In the genomic region with DNA sequence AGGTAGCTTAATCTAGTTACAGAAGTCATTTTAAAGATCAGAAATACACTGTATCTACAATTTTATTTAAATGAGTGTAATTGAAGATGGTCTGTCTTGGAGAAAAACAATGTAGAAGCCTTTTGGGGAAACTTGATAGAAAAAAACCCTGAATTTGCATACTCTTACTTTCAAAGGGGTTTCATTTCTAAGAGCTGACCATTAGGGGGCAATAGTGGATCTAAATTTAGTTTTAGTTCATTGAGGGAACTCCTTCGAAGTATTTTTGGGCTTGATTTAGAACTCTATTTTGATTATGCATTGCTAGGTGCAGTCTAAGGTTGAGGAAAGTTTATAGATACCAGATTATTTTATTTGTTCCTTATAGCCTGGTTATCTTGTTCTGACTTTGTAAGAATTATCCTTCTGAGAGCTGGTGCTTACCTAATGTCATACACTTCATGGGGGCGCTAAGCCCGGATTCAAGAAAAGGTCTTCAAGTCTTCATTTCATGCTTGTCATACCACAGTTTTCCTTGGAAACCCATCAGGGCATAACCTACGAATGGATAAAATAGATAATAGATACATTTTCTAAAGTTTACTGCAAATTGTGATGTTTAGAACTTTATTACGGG, we compare ENCODE assay signal across 8 cellular contexts.
DNase-seq lines count a peak whose midpoint lies in the region; ATAC-seq and TF ChIP-seq lines count a peak whose summit lies in the region.

No MANE protein-coding gene starts in this region.

- H3K27me3 ChIP-seq in HL-60 (ENCODE audit: insufficient read depth, poor library complexity, severe bottlenecking): no peaks in the 10 kb centered on the region
- 0 out of 2 replicates have a peak, but pooled peaks cover 2% of the 10 kb centered on the region for H3K27me3 ChIP-seq in OCI-LY3 (ENCODE audit: low read depth, low read length)
- H3K27me3 ChIP-seq in right lobe of liver: no peaks in the 10 kb centered on the region
- H3K27me3 ChIP-seq in aorta (ENCODE audit: control insufficient read depth in 1 of 2, insufficient read depth in 2 of 2, low read length in 1 of 2): no peaks in the 10 kb centered on the region

- no peak overlapping the region for H2AFZ ChIP-seq in OCI-LY3 (ENCODE audit: low read depth, low read length)

- H3K4me3 ChIP-seq in HL-60 (replicated peaks; ENCODE audit: insufficient read depth, low read length): no peak overlapping the region
- no peak overlapping the region for H3K4me3 ChIP-seq in OCI-LY3 (ENCODE audit: low read length)
- H3K4me3 ChIP-seq in choroid plexus epithelial cell (ENCODE audit: low read depth, low read length): no peak overlapping the region
- H3K4me3 ChIP-seq in right lobe of liver: no peak overlapping the region
- no peak overlapping the region for H3K4me3 ChIP-seq in aorta (ENCODE audit: low read length in 2 of 2)

- H3K4me1 ChIP-seq in OCI-LY3 (ENCODE audit: low read length) (peaks cover 23% of the 10 kb centered on the region), right lobe of liver (peaks cover 0 to 32% (median 5%) of the 10 kb centered on the region in 4 donors), aorta (ENCODE audit: control insufficient read depth in 1 of 2, insufficient read depth in 2 of 2, low read length in 2 of 2) (peaks cover 0 to 3% of the 10 kb centered on the region in 2 donors)

- 53% methylated on average over 5 of the region's 5 CpGs for WGBS in right lobe of liver (ENCODE audit: insufficient coverage, low coverage, low lambda C conversion rate, missing lambda C conversion rate)
- 60 to 61% methylated on average over 5 of the region's 5 CpGs for WGBS in aorta, 2 donors

- no peaks in the 10 kb centered on the region for H3K9me3 ChIP-seq in OCI-LY3 (ENCODE audit: insufficient read depth, low read length)
- no peaks in the 10 kb centered on the region for H3K9me3 ChIP-seq in right lobe of liver
- no peaks in the 10 kb centered on the region for H3K9me3 ChIP-seq in aorta (ENCODE audit: control insufficient read depth, low read length)

- ATAC-seq in GM18519 (IDR thresholded peaks at IDR 0.05; ENCODE audit: low FRiP score, unreplicated experiment): peak; percentile 50
- ATAC-seq in right lobe of liver: peak; percentile 45 to 57 (median 52)
- peak; percentile 70 for ATAC-seq in aorta (ENCODE audit: low FRiP score)

- intact Hi-C loops in right lobe of liver (cut with DNase I): no loop called here
- intact Hi-C loops in aorta (cut with DNase I): loop anchor here (2.0 to 10.0 kb wide), 8 partner anchors 69 to 419 kb away; a partner anchor contains a TSS

- H3K27ac ChIP-seq in C4-2B (no peak overlapping the region), HL-60 (replicated peaks) (peak overlapping the region; percentile 70), OCI-LY3 (ENCODE audit: low read length) (no peak overlapping the region), right lobe of liver (no peak overlapping the region), aorta (ENCODE audit: low read depth in 1 of 2, low read length in 2 of 2) (no peak overlapping the region)

- no peak overlapping the region for H3K9ac ChIP-seq in OCI-LY3 (ENCODE audit: low read length)

- no peak for TF ChIP-seq POLR2A in right lobe of liver (IDR thresholded peaks at IDR 0.05)

- TF ChIP-seq CTCF in C4-2B (conservative IDR thresholded peaks at IDR 0.05) (peak; percentile 77), HL-60 (IDR thresholded peaks at IDR 0.05; ENCODE audit: insufficient read depth, low read length) (peak; percentile 9), OCI-LY3 (IDR thresholded peaks at IDR 0.05; ENCODE audit: low read depth, low read length) (peak; percentile 66), choroid plexus epithelial cell (conservative IDR thresholded peaks at IDR 0.05; ENCODE audit: low read depth, low read length) (peak; percentile 63), right lobe of liver (IDR thresholded peaks at IDR 0.05) (peak; percentile 64 to 72 (median 68))

- H4K20me1 ChIP-seq in OCI-LY3 (ENCODE audit: insufficient read depth, low read length): no peaks in the 10 kb centered on the region

- no peaks in the 10 kb centered on the region for H3K36me3 ChIP-seq in OCI-LY3 (replicated peaks; ENCODE audit: low read depth, low read length)
- no peaks in the 10 kb centered on the region for H3K36me3 ChIP-seq in right lobe of liver
- H3K36me3 ChIP-seq in aorta (ENCODE audit: control insufficient read depth in 1 of 2, insufficient read depth in 2 of 2, low read length in 1 of 2): peaks cover 0 to under 1% of the 10 kb centered on the region in 2 donors

- DNase-seq in HL-60 (ENCODE audit: low read depth in 1 of 2, low spot score in 1 of 2) (peak in 1 of 2 experiments; percentile 60), choroid plexus epithelial cell (ENCODE audit: low read depth) (peak; percentile 85), right lobe of liver (no peak), aorta (no peak)
- DNase-seq in activated CD4-positive, alpha-beta T cell treated with anti-CD3 and anti-CD28 coated beads for 4 hours: no peak

- H3K4me2 ChIP-seq in OCI-LY3 (ENCODE audit: low read length): peak overlapping the region; percentile 29

- no peaks in the 10 kb centered on the region for H3K79me2 ChIP-seq in OCI-LY3 (ENCODE audit: low read length)

Comparison
In these comparisons a context has a peak if more than half of its experiments do, and no peak if none do; other contexts are left out.
1. CTCF ChIP-seq: peak in every context shown above with its lines; median percentile 77 in C4-2B; 68 in right lobe of liver; 66 in OCI-LY3; 63 in choroid plexus epithelial cell; 9 in HL-60.
2. intact Hi-C loops: an anchor here in aorta (2.0 to 10.0 kb wide); none called in right lobe of liver.